ENCODE assay signal across 6 cellular contexts in the genomic region with DNA sequence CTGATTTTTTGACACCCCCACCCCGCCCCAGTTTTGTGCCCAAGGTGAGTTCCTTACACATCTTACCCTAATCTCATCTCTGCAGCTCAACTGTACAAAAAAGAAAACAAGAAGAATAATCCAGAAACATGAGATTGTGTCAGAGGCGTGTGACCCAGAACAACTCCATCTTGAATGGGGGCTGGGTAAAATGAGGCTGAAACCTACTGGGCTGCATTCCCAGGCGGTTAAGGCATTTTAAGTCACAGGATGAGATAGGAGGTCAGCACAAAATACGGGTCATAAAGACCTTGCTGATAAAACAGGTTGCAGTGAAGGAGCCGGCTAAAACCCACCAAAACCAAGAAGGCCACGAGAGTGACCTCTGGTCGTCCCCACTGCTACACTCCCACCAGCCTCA. TPM values are rescaled to one million over a fixed set of nuclear protein-coding genes. Genes with fewer than 3 reads are reported as not detected.
"Had no signal": no experiment of that assay in that cellular context is flagged by ENCODE, and none has a peak within 500 bp of the region (broad histone marks: within the 10 kb centered on the region; RNA-seq: fewer than 3 reads in every experiment).

No MANE protein-coding gene starts in this region.

RNA-seq across cellular contexts. Expression of gene TLX3, which starts 52.1 kb away (rescaled TPM):
- total RNA-seq: M059J, PC-9, Right ventricle myocardium inferior, SK-MEL-5 had no signal

RNA-seq across cellular contexts. Expression of gene FGF18, which starts 58.3 kb away (rescaled TPM):
- total RNA-seq: M059J, RPMI7951, SJCRH30, SK-MEL-5 had no signal
